ENCODE assay signal across 11 cellular contexts in the genomic region with DNA sequence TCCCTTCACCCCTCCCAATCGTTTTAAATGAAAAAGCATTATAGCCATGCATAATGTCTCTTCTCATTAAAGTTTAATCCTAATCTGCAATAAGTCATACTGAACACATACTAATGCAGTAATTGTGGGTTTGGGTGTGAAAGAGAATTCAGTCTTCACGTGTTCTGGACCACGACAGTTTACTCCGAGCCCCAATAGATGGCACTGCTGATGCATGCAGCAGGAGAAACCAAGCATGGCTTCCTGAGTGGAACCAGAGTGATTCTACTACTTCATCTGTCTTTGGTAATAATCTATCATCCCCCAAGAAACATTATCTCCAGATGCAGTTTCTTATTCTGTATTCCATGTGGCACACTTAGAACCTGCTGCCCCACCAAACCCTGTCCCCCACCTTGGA. TPM values are rescaled to one million over a fixed set of nuclear protein-coding genes. Genes with fewer than 3 reads are reported as not detected.
DNase-seq lines count a peak whose midpoint lies in the region; ATAC-seq and TF ChIP-seq lines count a peak whose summit lies in the region.
"Had no signal": no experiment of that assay in that cellular context is flagged by ENCODE, and none has a peak within 500 bp of the region (broad histone marks: within the 10 kb centered on the region; RNA-seq: fewer than 3 reads in every experiment).

No MANE protein-coding gene starts in this region.

- in situ Hi-C loops in G401 (cut with HindIII; ENCODE audit: low sequenced_read_pairs), result no loop called here

- H3K4me3 ChIP-seq in LNCaP clone FGC (ENCODE audit: low read depth, low read length), result no peak overlapping the region
- no peak overlapping the region for H3K4me3 ChIP-seq in dorsolateral prefrontal cortex
- no peak overlapping the region for H3K4me3 ChIP-seq in neural cell (ENCODE audit: low read length)
- H3K4me3 ChIP-seq: ascending aorta had no signal

- H3K36me3 ChIP-seq in neural cell (ENCODE audit: insufficient read depth, low read length), result no peaks in the 10 kb centered on the region
- H3K36me3 ChIP-seq: ascending aorta had no signal

- H3K27ac ChIP-seq in dorsolateral prefrontal cortex (no peak overlapping the region), neural cell (ENCODE audit: low read length) (no peak overlapping the region)
- H3K27ac ChIP-seq: ascending aorta had no signal

- no peaks in the 10 kb centered on the region for H3K9me2 ChIP-seq in neural cell (ENCODE audit: insufficient read depth, low read length)

- no peak overlapping the region for H2AFZ ChIP-seq in neural cell (ENCODE audit: low read depth, low read length)

- ATAC-seq in GM21529 (IDR thresholded peaks at IDR 0.05; ENCODE audit: unreplicated experiment) (no peak), GM21737 (IDR thresholded peaks at IDR 0.05; ENCODE audit: unreplicated experiment) (no peak)

- no peaks in the 10 kb centered on the region for H4K20me1 ChIP-seq in neural cell (ENCODE audit: insufficient read depth)

- intact Hi-C loops in dorsolateral prefrontal cortex (cut with DNase I), result no loop called here

- H3F3A ChIP-seq in neural cell (ENCODE audit: insufficient read depth, low read length, poor library complexity, severe bottlenecking), result no peaks in the 10 kb centered on the region

- H3K9me3 ChIP-seq in neural cell (ENCODE audit: low read length), result no peaks in the 10 kb centered on the region
- H3K9me3 ChIP-seq: ascending aorta had no signal

- peak; percentile 84 for TF ChIP-seq RAD21 in neural cell (conservative IDR thresholded peaks at IDR 0.05)

- peak; percentile 15 for DNase-seq in G401 (ENCODE audit: low spot score)
- no peak for DNase-seq in LNCaP clone FGC (ENCODE audit: low read depth)
- DNase-seq in dorsolateral prefrontal cortex, result peak in 4 of 10 donors; percentile 38 to 50 (median 41)
- no peak for DNase-seq in GM20000 (ENCODE audit: low spot score)
- no peak for DNase-seq in HT-29 (ENCODE audit: low spot score)
- DNase-seq: activated CD4-positive, CD25-positive, alpha-beta regulatory T cell; NCI-H1694 had no signal

- no peak for TF ChIP-seq EP300 in neural cell (conservative IDR thresholded peaks at IDR 0.05; ENCODE audit: poor library complexity, severe bottlenecking)

- TF ChIP-seq CTCF in LNCaP clone FGC (IDR thresholded peaks at IDR 0.05; ENCODE audit: control insufficient read depth, extremely low read depth, insufficient read depth), result peak; percentile 44
- peak in 51 of 56 donors; percentile 11 to 60 (median 46) for TF ChIP-seq CTCF in dorsolateral prefrontal cortex (IDR thresholded peaks at IDR 0.05 in 54 of 56, conservative IDR thresholded peaks at IDR 0.05 in 2 of 56; ENCODE audit: low read depth in 1 of 56, partially characterized antibody in 56 of 56)
- TF ChIP-seq CTCF in neural cell (IDR thresholded peaks at IDR 0.05; ENCODE audit: poor library complexity, severe bottlenecking), result peak; percentile 81
- no peak for TF ChIP-seq CTCF in GM20000 (IDR thresholded peaks at IDR 0.05; ENCODE audit: extremely low read depth, missing control alignments)

- no peaks in the 10 kb centered on the region for H3K79me2 ChIP-seq in neural cell (replicated peaks; ENCODE audit: insufficient read depth, low read length)

- H3K27me3 ChIP-seq in dorsolateral prefrontal cortex, result peaks cover 0 to 6% (median 0%) of the 10 kb centered on the region in 45 donors
- no peaks in the 10 kb centered on the region for H3K27me3 ChIP-seq in neural cell (ENCODE audit: insufficient read depth, low read depth, low read length)
- H3K27me3 ChIP-seq: ascending aorta had no signal

- H3K4me2 ChIP-seq in neural cell (ENCODE audit: low read length), result no peak overlapping the region

- H3K9ac ChIP-seq in neural cell (ENCODE audit: low read length), result no peak overlapping the region

TF ChIP-seq in neural cell, 6 proteins besides CTCF, POLR2A, EP300 and RAD21:
- TF ChIP-seq POLR2AphosphoS5 (IDR thresholded peaks at IDR 0.05) (no peak), SMC3 (conservative IDR thresholded peaks at IDR 0.05; ENCODE audit: poor library complexity) (peak; percentile 73), TAF1 (IDR thresholded peaks at IDR 0.05; ENCODE audit: low read depth) (no peak), EZH2 (IDR thresholded peaks at IDR 0.05; ENCODE audit: borderline replicate concordance, insufficient read depth, low read length, poor library complexity, severe bottlenecking) (no peak), MXI1 (conservative IDR thresholded peaks at IDR 0.05; ENCODE audit: poor library complexity, severe bottlenecking) (peak; percentile 36)
- TF ChIP-seq, protein P1, sequence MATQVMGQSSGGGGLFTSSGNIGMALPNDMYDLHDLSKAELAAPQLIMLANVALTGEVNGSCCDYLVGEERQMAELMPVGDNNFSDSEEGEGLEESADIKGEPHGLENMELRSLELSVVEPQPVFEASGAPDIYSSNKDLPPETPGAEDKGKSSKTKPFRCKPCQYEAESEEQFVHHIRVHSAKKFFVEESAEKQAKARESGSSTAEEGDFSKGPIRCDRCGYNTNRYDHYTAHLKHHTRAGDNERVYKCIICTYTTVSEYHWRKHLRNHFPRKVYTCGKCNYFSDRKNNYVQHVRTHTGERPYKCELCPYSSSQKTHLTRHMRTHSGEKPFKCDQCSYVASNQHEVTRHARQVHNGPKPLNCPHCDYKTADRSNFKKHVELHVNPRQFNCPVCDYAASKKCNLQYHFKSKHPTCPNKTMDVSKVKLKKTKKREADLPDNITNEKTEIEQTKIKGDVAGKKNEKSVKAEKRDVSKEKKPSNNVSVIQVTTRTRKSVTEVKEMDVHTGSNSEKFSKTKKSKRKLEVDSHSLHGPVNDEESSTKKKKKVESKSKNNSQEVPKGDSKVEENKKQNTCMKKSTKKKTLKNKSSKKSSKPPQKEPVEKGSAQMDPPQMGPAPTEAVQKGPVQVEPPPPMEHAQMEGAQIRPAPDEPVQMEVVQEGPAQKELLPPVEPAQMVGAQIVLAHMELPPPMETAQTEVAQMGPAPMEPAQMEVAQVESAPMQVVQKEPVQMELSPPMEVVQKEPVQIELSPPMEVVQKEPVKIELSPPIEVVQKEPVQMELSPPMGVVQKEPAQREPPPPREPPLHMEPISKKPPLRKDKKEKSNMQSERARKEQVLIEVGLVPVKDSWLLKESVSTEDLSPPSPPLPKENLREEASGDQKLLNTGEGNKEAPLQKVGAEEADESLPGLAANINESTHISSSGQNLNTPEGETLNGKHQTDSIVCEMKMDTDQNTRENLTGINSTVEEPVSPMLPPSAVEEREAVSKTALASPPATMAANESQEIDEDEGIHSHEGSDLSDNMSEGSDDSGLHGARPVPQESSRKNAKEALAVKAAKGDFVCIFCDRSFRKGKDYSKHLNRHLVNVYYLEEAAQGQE (IDR thresholded peaks at IDR 0.05; ENCODE audit: borderline replicate concordance), result no peak
TF ChIP-seq in neural cell: peak in this region for 2.

RNA-seq across cellular contexts. Expression of a gene that starts 47.0 kb away (rescaled TPM):
- total RNA-seq in G401 (2014; rRNA removed; shearing (Covaris generic)), result 0.03 and 0.31 TPM in 2 replicates
- total RNA-seq in dorsolateral prefrontal cortex, result 10 to 100 TPM in 16 of 120 experiments, 1 to 10 TPM in 104; 2.0 to 25.4 (median 6.1) TPM
- polyA plus RNA-seq in neural cell, result 8.0 and 10.3 TPM in 2 replicates
- polyA minus RNA-seq in neural cell, result 9.3 and 13.4 TPM in 2 replicates
- not detected in 2 replicates for total RNA-seq in HT-29 (2014; rRNA removed; shearing (Covaris generic))
- total RNA-seq: ascending aorta had no signal
